23 cellular contexts compared by ENCODE assay signal in genomic region chr3:69290006-69290405, GRCh38.
DNase-seq lines count a peak whose midpoint lies in the region; ATAC-seq, FAIRE-seq and TF ChIP-seq lines count a peak whose summit lies in the region.
"Had no signal": no experiment of that assay in that cellular context is flagged by ENCODE, and none has a peak within 500 bp of the region (broad histone marks: within the 10 kb centered on the region; RNA-seq: fewer than 3 reads in every experiment).

No MANE protein-coding gene starts in this region.

- dilution Hi-C loops in keratinocyte (cut with MboI; ENCODE audit: extremely low pct_ligation_motif_present, low sequenced_read_pairs): no loop called here

- H2AFZ ChIP-seq in keratinocyte (ENCODE audit: control insufficient read depth, low read length): no peak overlapping the region

- H3K4me2 ChIP-seq in keratinocyte (ENCODE audit: control insufficient read depth, extremely low read depth, insufficient read depth, low read depth, low read length): no peak overlapping the region

- peaks cover 3% of the 10 kb centered on the region for H3K79me2 ChIP-seq in keratinocyte (ENCODE audit: control insufficient read depth, insufficient read depth, low read length)

- no peaks in the 10 kb centered on the region for H4K20me1 ChIP-seq in keratinocyte (ENCODE audit: control insufficient read depth, extremely low read depth, insufficient read depth, low read length)

- TF ChIP-seq CTCF in endodermal cell (conservative IDR thresholded peaks at IDR 0.05) (no peak), keratinocyte (optimal IDR thresholded peaks at IDR 0.05 in 1 of 3, IDR thresholded peaks at IDR 0.05 in 1 of 3, conservative IDR thresholded peaks at IDR 0.05 in 1 of 3; ENCODE audit: extremely low read depth in 1 of 3, insufficient read depth in 2 of 3, low read length in 3 of 3) (no peak), upper lobe of right lung (IDR thresholded peaks at IDR 0.05) (no peak)

- no peak overlapping the region for H3K4me3 ChIP-seq in endodermal cell (ENCODE audit: low read length)
- no peak overlapping the region for H3K4me3 ChIP-seq in keratinocyte (ENCODE audit: control insufficient read depth in 2 of 3, extremely low read depth in 1 of 3, insufficient read depth in 2 of 3, low read depth in 1 of 3, low read length in 3 of 3)
- H3K4me3 ChIP-seq in upper lobe of right lung: no peak overlapping the region
- H3K4me3 ChIP-seq: adrenal gland, ovary, sigmoid colon, vagina had no signal

- peaks cover 65% of the 10 kb centered on the region for H3K4me1 Mint-ChIP-seq in endodermal cell
- H3K4me1 Mint-ChIP-seq in natural killer cell treated with Interleukin-12 subunit alpha and Interleukin-12 subunit beta and Interleukin-15 and Interleukin-18, amount 100 ng/mL, for 72 hours (ENCODE audit: low read depth in 2 of 2): peaks cover 24 to 39% of the 10 kb centered on the region in 2 donors

- no peak for FAIRE-seq in keratinocyte (lab: Jason Lieb, UNC)

- H3K9me3 ChIP-seq in endodermal cell (ENCODE audit: control insufficient read depth, low read length): peaks cover 10% of the 10 kb centered on the region
- no peaks in the 10 kb centered on the region for H3K9me3 ChIP-seq in keratinocyte (ENCODE audit: control insufficient read depth, low read depth, low read length)
- H3K9me3 ChIP-seq in upper lobe of right lung: no peaks in the 10 kb centered on the region
- H3K9me3 ChIP-seq: adrenal gland, ovary, sigmoid colon, vagina had no signal

- H3K27me3 ChIP-seq in endodermal cell (ENCODE audit: control insufficient read depth, insufficient read depth, low read length, poor library complexity, severe bottlenecking) (no peaks in the 10 kb centered on the region), keratinocyte (ENCODE audit: control insufficient read depth, extremely low read depth, insufficient read depth, low read length) (no peaks in the 10 kb centered on the region), upper lobe of right lung (no peaks in the 10 kb centered on the region)
- H3K27me3 ChIP-seq: adrenal gland, ovary, sigmoid colon, vagina had no signal

- 82 to 86% methylated on average over 4 to 5 of the region's 5 CpGs for WGBS in endodermal cell (ENCODE audit: insufficient coverage in 1 of 2, insufficient read length in 1 of 2), 2 experiments

- H3K27ac ChIP-seq in endodermal cell (ENCODE audit: low read depth, low read length): no peak overlapping the region
- H3K27ac ChIP-seq in keratinocyte (ENCODE audit: control insufficient read depth, insufficient read depth, low read length): peak overlapping the region; percentile 93
- H3K27ac ChIP-seq in upper lobe of right lung: no peak overlapping the region
- H3K27ac ChIP-seq: adrenal gland, ovary, sigmoid colon, vagina, WERI-Rb-1 had no signal

- peak overlapping the region; percentile 12 for H3K27ac Mint-ChIP-seq in endodermal cell
- H3K27ac Mint-ChIP-seq in natural killer cell treated with Interleukin-12 subunit alpha and Interleukin-12 subunit beta and Interleukin-15 and Interleukin-18, amount 100 ng/mL, for 72 hours: no peak overlapping the region
- H3K27ac Mint-ChIP-seq: CD4-positive, alpha-beta T cell; stimulated activated naive CD8-positive, alpha-beta T cell treated with anti-CD3 and anti-CD28 coated beads, Interleukin-15, Interleukin-2, amounts not matched to agents 100 ng/mL and 50 ng/mL, for 24 hours had no signal

- no peak overlapping the region for H3K9ac ChIP-seq in endodermal cell (ENCODE audit: extremely low read depth, low read length, poor library complexity, severe bottlenecking)
- no peak overlapping the region for H3K9ac ChIP-seq in keratinocyte (ENCODE audit: control insufficient read depth, extremely low read depth, insufficient read depth, low read length)

- H3K4me1 ChIP-seq in endodermal cell (ENCODE audit: control insufficient read depth, insufficient read depth, low read length): peaks cover 22% of the 10 kb centered on the region
- H3K4me1 ChIP-seq in keratinocyte (ENCODE audit: control insufficient read depth, extremely low read depth, insufficient read depth, low read length): peaks cover 58% of the 10 kb centered on the region
- H3K4me1 ChIP-seq in upper lobe of right lung: peaks cover 5% of the 10 kb centered on the region
- H3K4me1 ChIP-seq: adrenal gland, vagina had no signal

- intact Hi-C loops in upper lobe of right lung (cut with DNase I): no loop called here

- H3K27me3 Mint-ChIP-seq in endodermal cell (ENCODE audit: insufficient read depth): peaks cover 2% of the 10 kb centered on the region
- peaks cover 0 to 3% of the 10 kb centered on the region in 2 donors for H3K27me3 Mint-ChIP-seq in natural killer cell treated with Interleukin-12 subunit alpha and Interleukin-12 subunit beta and Interleukin-15 and Interleukin-18, amount 100 ng/mL, for 72 hours
- H3K27me3 Mint-ChIP-seq: CD4-positive, alpha-beta T cell; effector memory CD8-positive, alpha-beta T cell had no signal

- H3K9me1 ChIP-seq in keratinocyte (ENCODE audit: control insufficient read depth, extremely low read depth, insufficient read depth, low read length): no peaks in the 10 kb centered on the region

- peak; percentile 20 for DNase-seq in stimulated activated CD4-positive, alpha-beta T cell treated with anti-CD3 and anti-CD28 coated beads, Interleukin-1b, Interleukin-23, amount 100 ng/mL, for 48 hours
- no peak for DNase-seq in stimulated activated CD4-positive, alpha-beta T cell treated with anti-CD3 and anti-CD28 coated beads, Interleukin-12 subunit alpha, Interleukin-12 subunit beta, amount 100 ng/mL, for 4 hours
- DNase-seq in endodermal cell: no peak
- DNase-seq in keratinocyte (ENCODE audit: low read depth, low spot score): no peak
- no peak for DNase-seq in upper lobe of right lung
- no peak for DNase-seq in natural killer cell treated with Interleukin-12 subunit alpha and Interleukin-12 subunit beta and Interleukin-15 and Interleukin-18, amount 100 ng/mL, for 72 hours (ENCODE audit: low spot score)
- DNase-seq: activated effector memory CD4-positive, alpha-beta T cell treated with Interleukin-2 at 50 U/mL for 16 hours; CD4-positive, alpha-beta T cell; DMS53; effector memory CD8-positive, alpha-beta T cell; HCEC 1CT; hippocampal formation; kidney glomerular epithelial cell; ovary; SHP77 treated with DMSO at 0.1 percent for 48 hours; sigmoid colon; stimulated activated CD4-positive, alpha-beta T cell treated with anti-CD3 and anti-CD28 coated beads, Interleukin-2, amount 100 ng/mL, for 24 hours; WERI-Rb-1 had no signal

- H3K36me3 Mint-ChIP-seq in endodermal cell (ENCODE audit: low read depth): no peaks in the 10 kb centered on the region
- H3K36me3 Mint-ChIP-seq in natural killer cell treated with Interleukin-12 subunit alpha and Interleukin-12 subunit beta and Interleukin-15 and Interleukin-18, amount 100 ng/mL, for 72 hours: no peaks in the 10 kb centered on the region

- no peak overlapping the region for H3K4me3 Mint-ChIP-seq in endodermal cell
- H3K4me3 Mint-ChIP-seq in natural killer cell treated with Interleukin-12 subunit alpha and Interleukin-12 subunit beta and Interleukin-15 and Interleukin-18, amount 100 ng/mL, for 72 hours: no peak overlapping the region
- H3K4me3 Mint-ChIP-seq: CD4-positive, alpha-beta T cell; effector memory CD8-positive, alpha-beta T cell; stimulated activated naive CD8-positive, alpha-beta T cell treated with anti-CD3 and anti-CD28 coated beads, Interleukin-15, Interleukin-2, amounts not matched to agents 100 ng/mL and 50 ng/mL, for 24 hours had no signal

- H3K9me3 Mint-ChIP-seq in endodermal cell: peaks cover 1% of the 10 kb centered on the region
- H3K9me3 Mint-ChIP-seq in natural killer cell treated with Interleukin-12 subunit alpha and Interleukin-12 subunit beta and Interleukin-15 and Interleukin-18, amount 100 ng/mL, for 72 hours: peaks cover 3% of the 10 kb centered on the region
- H3K9me3 Mint-ChIP-seq: CD4-positive, alpha-beta T cell; effector memory CD8-positive, alpha-beta T cell; stimulated activated naive CD8-positive, alpha-beta T cell treated with anti-CD3 and anti-CD28 coated beads, Interleukin-15, Interleukin-2, amounts not matched to agents 100 ng/mL and 50 ng/mL, for 24 hours had no signal

- H3K36me3 ChIP-seq in endodermal cell (ENCODE audit: control insufficient read depth, insufficient read depth, low read length) (no peaks in the 10 kb centered on the region), keratinocyte (ENCODE audit: control insufficient read depth in 2 of 2, extremely low read depth in 1 of 2, insufficient read depth in 2 of 2, low read length in 2 of 2) (peaks cover 1 to 24% of the 10 kb centered on the region in 2 experiments), upper lobe of right lung (peaks cover 22% of the 10 kb centered on the region)
- H3K36me3 ChIP-seq: adrenal gland, ovary, sigmoid colon, WERI-Rb-1 had no signal

- peak; percentile 64 for ATAC-seq in upper lobe of right lung
- no peak for ATAC-seq in natural killer cell treated with Interleukin-12 subunit alpha and Interleukin-12 subunit beta and Interleukin-15 and Interleukin-18, amount 100 ng/mL, for 72 hours
- no peak for ATAC-seq in GM18517 (IDR thresholded peaks at IDR 0.05; ENCODE audit: unreplicated experiment)
- ATAC-seq in GM21529 (IDR thresholded peaks at IDR 0.05; ENCODE audit: unreplicated experiment): no peak
- ATAC-seq: effector memory CD8-positive, alpha-beta T cell had no signal
